7 cellular contexts compared by ENCODE assay signal in the genomic region with DNA sequence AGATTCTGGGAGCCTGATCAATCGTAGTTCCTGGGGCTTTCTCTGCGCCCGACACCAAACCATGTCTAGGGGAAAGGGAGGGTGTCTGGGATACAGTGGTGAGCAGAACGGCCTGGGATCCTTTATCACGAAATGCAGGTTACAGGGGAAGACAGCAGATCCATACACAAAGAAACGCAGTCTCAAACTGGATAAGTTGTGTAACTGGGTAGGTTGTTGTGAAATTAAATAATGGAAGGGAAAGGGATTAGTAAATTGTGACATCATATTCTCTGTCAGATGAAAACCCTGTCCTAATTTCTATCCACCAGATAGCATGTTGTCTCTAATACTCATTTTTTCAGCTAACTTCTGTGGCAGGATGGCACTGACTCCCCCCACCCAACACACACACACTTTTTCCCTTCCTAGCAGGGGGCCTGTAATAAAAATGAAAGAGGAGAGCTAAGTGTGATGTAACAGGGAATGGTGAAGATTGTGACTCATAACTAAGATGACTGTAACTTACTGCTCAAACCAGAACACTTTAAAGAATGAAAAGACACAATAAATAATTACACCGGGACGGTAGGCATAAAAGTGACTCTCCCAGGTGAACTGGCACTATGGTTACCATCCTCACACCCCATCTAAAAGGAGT. TPM values are rescaled to one million over a fixed set of nuclear protein-coding genes. Genes with fewer than 3 reads are reported as not detected.
DNase-seq lines count a peak whose midpoint lies in the region; ATAC-seq and TF ChIP-seq lines count a peak whose summit lies in the region.

No MANE protein-coding gene starts in this region.

- DNase-seq in HCEC 1CT (peak; percentile 81), RWPE1 (ENCODE audit: low spot score) (peak; percentile 88), choroid plexus epithelial cell (ENCODE audit: low read depth) (peak; percentile 88), NCI-H1694 treated with DMSO at 0.1 percent for 48 hours (lab: John Stamatoyannopoulos, UW) (no peak), NK-92 (lab: John Stamatoyannopoulos, UW; ENCODE audit: unreplicated experiment) (no peak)
- no peak for DNase-seq in naive thymus-derived CD4-positive, alpha-beta T cell

- H3K4me1 ChIP-seq in naive thymus-derived CD4-positive, alpha-beta T cell (ENCODE audit: control insufficient read depth in 2 of 2, insufficient read depth in 2 of 2, low read length in 2 of 2), result peaks cover 15 to 22% of the 10 kb centered on the region in 2 donors

- no peaks in the 10 kb centered on the region for H3K9me3 Mint-ChIP-seq in naive thymus-derived CD4-positive, alpha-beta T cell

- CTCF ChIA-PET in RWPE1 (lab: Yijun Ruan, JAX), result interaction anchor here (0.6 to 1.3 kb wide), 6 partner anchors 22 to 914 kb away, joined by 3 to 5 read pairs (median 4); no protein-coding TSS in a partner anchor
- CTCF ChIA-PET in naive thymus-derived CD4-positive, alpha-beta T cell (lab: Charles Lee), result interaction anchor here (1.0 kb wide), 1 partner anchor 649 kb away, joined by 4 read pairs; a partner anchor contains a TSS

- peak overlapping the region; percentile 81 to 97 (median 94) for H3K27ac Mint-ChIP-seq in naive thymus-derived CD4-positive, alpha-beta T cell

- intact Hi-C loops in naive thymus-derived CD4-positive, alpha-beta T cell (cut with micrococcal nuclease), result loop anchor here (2.0 to 10.0 kb wide), 12 partner anchors 183 to 1481 kb away; a partner anchor contains a TSS

- peak overlapping the region; percentile 80 for H3K27ac ChIP-seq in RWPE1
- peak overlapping the region; percentile 89 for H3K27ac ChIP-seq in naive thymus-derived CD4-positive, alpha-beta T cell (ENCODE audit: low read depth, low read length)

- no peaks in the 10 kb centered on the region for H3K27me3 ChIP-seq in naive thymus-derived CD4-positive, alpha-beta T cell (ENCODE audit: control insufficient read depth in 2 of 2, insufficient read depth in 2 of 2, low read length in 2 of 2)

- TF ChIP-seq CTCF in RWPE1 (conservative IDR thresholded peaks at IDR 0.05; ENCODE audit: low read depth), result no peak
- no peak for TF ChIP-seq CTCF in choroid plexus epithelial cell (conservative IDR thresholded peaks at IDR 0.05; ENCODE audit: low read depth, low read length)

- no peaks in the 10 kb centered on the region for H3K27me3 Mint-ChIP-seq in naive thymus-derived CD4-positive, alpha-beta T cell

- H3K36me3 Mint-ChIP-seq in naive thymus-derived CD4-positive, alpha-beta T cell, result peaks cover 0 to 12% (median 0%) of the 10 kb centered on the region in 5 donors

- POLR2A ChIA-PET in RWPE1 (lab: Yijun Ruan, JAX; ENCODE audit: low non-redundant PET), result interaction anchor here (0.6 kb wide), 1 partner anchor 43 kb away, joined by 3 read pairs; no protein-coding TSS in a partner anchor
- POLR2A ChIA-PET in naive thymus-derived CD4-positive, alpha-beta T cell (lab: Charles Lee), result interaction anchor here (0.6 to 1.7 kb wide), 3 partner anchors 54 to 219 kb away, joined by 3 to 5 read pairs (median 4); a partner anchor contains a TSS

- no peaks in the 10 kb centered on the region for H3K9me3 ChIP-seq in naive thymus-derived CD4-positive, alpha-beta T cell (ENCODE audit: control insufficient read depth in 2 of 3, low read length in 3 of 3)

- peaks cover 0 to 6% (median 0%) of the 10 kb centered on the region in 3 experiments for H3K36me3 ChIP-seq in naive thymus-derived CD4-positive, alpha-beta T cell (ENCODE audit: control insufficient read depth in 2 of 3, insufficient read depth in 3 of 3, low read length in 3 of 3)

- no peak for ATAC-seq in naive thymus-derived CD4-positive, alpha-beta T cell
- no peak for ATAC-seq in GM18868 (IDR thresholded peaks at IDR 0.05; ENCODE audit: unreplicated experiment)

- H3K4me3 Mint-ChIP-seq in naive thymus-derived CD4-positive, alpha-beta T cell, result peak overlapping the region; percentile 87 to 98 (median 90)

- peak overlapping the region; percentile 73 for H3K4me3 ChIP-seq in choroid plexus epithelial cell (ENCODE audit: low read depth, low read length)
- peak overlapping the region; percentile 77 for H3K4me3 ChIP-seq in naive thymus-derived CD4-positive, alpha-beta T cell (ENCODE audit: low read length)

- peaks cover 26 to 47% (median 45%) of the 10 kb centered on the region in 7 donors for H3K4me1 Mint-ChIP-seq in naive thymus-derived CD4-positive, alpha-beta T cell

RNA-seq across cellular contexts. Expression of a gene that starts 0.8 kb away (rescaled TPM):
- 10 to 100 TPM; 50.5 to 66.0 (median 60.6) TPM for total RNA-seq in naive thymus-derived CD4-positive, alpha-beta T cell
- 10 to 100 TPM; 45.8 to 72.0 TPM for polyA plus RNA-seq in naive thymus-derived CD4-positive, alpha-beta T cell

RNA-seq across cellular contexts. Expression of a gene that starts 53.8 kb away (rescaled TPM):
- 10 to 100 TPM; 15.4 to 30.9 (median 20.0) TPM for total RNA-seq in naive thymus-derived CD4-positive, alpha-beta T cell
- polyA plus RNA-seq in naive thymus-derived CD4-positive, alpha-beta T cell, result 10 to 100 TPM; 27.3 to 38.4 TPM

Comparison
In these comparisons a context has a peak if more than half of its experiments do, and no peak if none do; other contexts are left out.
1. DNase-seq: peak in HCEC 1CT (single experiment), RWPE1 (single experiment) and choroid plexus epithelial cell (single experiment); none in naive thymus-derived CD4-positive, alpha-beta T cell (0 of 9), NCI-H1694 treated with DMSO at 0.1 percent for 48 hours (single experiment) and NK-92 (single experiment).